Comparison of ENCODE assay signal across 19 cellular contexts in the genomic region with DNA sequence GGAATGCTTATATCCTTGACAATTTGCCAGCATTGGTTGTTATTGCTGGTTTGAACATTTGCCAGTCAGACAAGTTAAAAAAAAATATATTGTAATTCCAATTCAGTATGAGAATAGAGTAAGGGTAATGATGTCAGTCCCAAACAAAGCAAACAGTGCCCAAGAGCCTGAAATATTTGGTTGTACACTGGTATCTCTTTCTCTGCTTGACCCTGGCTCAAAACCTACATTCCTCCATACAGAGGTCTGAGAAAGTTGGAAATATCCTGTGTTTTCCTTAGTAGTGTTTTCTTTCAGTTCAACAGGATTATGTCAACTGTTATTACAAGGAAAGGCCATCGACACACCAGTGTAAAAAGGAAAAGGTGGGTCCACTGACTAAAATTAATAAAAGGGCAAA.
DNase-seq lines count a peak whose midpoint lies in the region; FAIRE-seq and TF ChIP-seq lines count a peak whose summit lies in the region.
"Had no signal": no experiment of that assay in that cellular context is flagged by ENCODE, and none has a peak within 500 bp of the region (broad histone marks: within the 10 kb centered on the region; RNA-seq: fewer than 3 reads in every experiment).

No MANE protein-coding gene starts in this region.

- peak overlapping the region; percentile 30 for H3K4me3 Mint-ChIP-seq in activated T-cell treated with anti-CD3 and anti-CD28 coated beads, Interleukin-2, amount 50 U/mL, for 24 hours
- no peak overlapping the region for H3K4me3 Mint-ChIP-seq in osteocyte (ENCODE audit: unreplicated experiment)
- H3K4me3 Mint-ChIP-seq: central memory CD8-positive, alpha-beta T cell; T-cell had no signal

- H3K9me3 ChIP-seq in breast epithelium (no peaks in the 10 kb centered on the region), kidney (ENCODE audit: control insufficient read depth in 1 of 2, low read length in 2 of 2) (no peaks in the 10 kb centered on the region)
- H3K9me3 ChIP-seq: gastrocnemius medialis had no signal

- no peak overlapping the region for H3K9ac ChIP-seq in kidney (ENCODE audit: low read length in 2 of 2)
- H3K9ac ChIP-seq: BLaER1 treated with 17β-estradiol and CSF1 and Interleukin-3, amounts not matched to agents 10 nM and 100 nM; GM23248 had no signal

- TF ChIP-seq CTCF in astrocyte of the cerebellum (IDR thresholded peaks at IDR 0.05; ENCODE audit: low read depth, low read length, missing control alignments): no peak
- no peak for TF ChIP-seq CTCF in osteocyte (IDR thresholded peaks at IDR 0.05)
- TF ChIP-seq CTCF in breast epithelium (IDR thresholded peaks at IDR 0.05): no peak
- TF ChIP-seq CTCF in kidney (IDR thresholded peaks at IDR 0.05; ENCODE audit: borderline replicate concordance, extremely low read depth, insufficient read depth): no peak

- no peaks in the 10 kb centered on the region for H3K36me3 ChIP-seq in breast epithelium
- H3K36me3 ChIP-seq in kidney (ENCODE audit: control insufficient read depth in 1 of 2, insufficient read depth in 2 of 2, low read length in 2 of 2): no peaks in the 10 kb centered on the region
- H3K36me3 ChIP-seq: BLaER1 treated with 17β-estradiol and CSF1 and Interleukin-3, amounts not matched to agents 10 nM and 100 nM; gastrocnemius medialis had no signal

- no peak overlapping the region for H3K4me3 ChIP-seq in astrocyte of the cerebellum (ENCODE audit: low read depth, low read length)
- no peak overlapping the region for H3K4me3 ChIP-seq in breast epithelium
- no peak overlapping the region for H3K4me3 ChIP-seq in kidney (ENCODE audit: low read length in 2 of 2)
- H3K4me3 ChIP-seq: BLaER1 treated with 17β-estradiol and CSF1 and Interleukin-3, amounts not matched to agents 10 nM and 100 nM; gastrocnemius medialis; GM23248 had no signal

- intact Hi-C loops in breast epithelium (cut with DNase I; ENCODE audit: low total_unique reads): no loop called here
- intact Hi-C loops in kidney (cut with DNase I): no loop called here

- H3K27ac ChIP-seq in breast epithelium: no peak overlapping the region
- H3K27ac ChIP-seq in kidney (ENCODE audit: low read depth in 2 of 2, low read length in 2 of 2): no peak overlapping the region
- H3K27ac ChIP-seq: BLaER1 treated with 17β-estradiol and CSF1 and Interleukin-3, amounts not matched to agents 10 nM and 100 nM; gastrocnemius medialis; GM23248 had no signal

- H3K9me3 Mint-ChIP-seq in activated T-cell treated with anti-CD3 and anti-CD28 coated beads, Interleukin-2, amount 50 U/mL, for 24 hours: peaks cover 11% of the 10 kb centered on the region
- H3K9me3 Mint-ChIP-seq in osteocyte (ENCODE audit: unreplicated experiment): no peaks in the 10 kb centered on the region
- H3K9me3 Mint-ChIP-seq: central memory CD8-positive, alpha-beta T cell had no signal

- peaks cover 89% of the 10 kb centered on the region for H3K4me1 Mint-ChIP-seq in activated T-cell treated with anti-CD3 and anti-CD28 coated beads, Interleukin-2, amount 50 U/mL, for 24 hours (ENCODE audit: low read depth)
- peaks cover 25% of the 10 kb centered on the region for H3K4me1 Mint-ChIP-seq in osteocyte (ENCODE audit: unreplicated experiment)

- no peaks in the 10 kb centered on the region for H3K27me3 ChIP-seq in breast epithelium
- H3K27me3 ChIP-seq: BLaER1 treated with 17β-estradiol and CSF1 and Interleukin-3, amounts not matched to agents 10 nM and 100 nM; gastrocnemius medialis had no signal

- no peak for TF ChIP-seq POLR2A in breast epithelium (IDR thresholded peaks at IDR 0.05)

- H3K36me3 Mint-ChIP-seq in activated T-cell treated with anti-CD3 and anti-CD28 coated beads, Interleukin-2, amount 50 U/mL, for 24 hours (ENCODE audit: low read depth): peaks cover 67% of the 10 kb centered on the region
- H3K36me3 Mint-ChIP-seq in osteocyte (ENCODE audit: unreplicated experiment): no peaks in the 10 kb centered on the region
- H3K36me3 Mint-ChIP-seq: T-cell had no signal

- no peak for DNase-seq in activated T-cell treated with anti-CD3 and anti-CD28 coated beads, Interleukin-2, amount 50 U/mL, for 24 hours
- DNase-seq in activated T-cell treated with anti-CD3 and anti-CD28 coated beads, Interleukin-2, amount 50 U/mL, for 1 hour: no peak
- DNase-seq in GM18507 (ENCODE audit: extremely low spot score, insufficient read length, low read depth) (no peak), astrocyte of the cerebellum (ENCODE audit: low read depth) (peak; percentile 29), osteocyte (ENCODE audit: extremely low spot score, unreplicated experiment) (no peak), breast epithelium (ENCODE audit: low spot score in 2 of 2) (no peak), kidney (no peak), GM19238 (ENCODE audit: insufficient read length, low spot score) (no peak)
- DNase-seq: effector CD4-positive, alpha-beta T cell; gastrocnemius medialis; GM23248; KG1; NCI-H2171; NCI-H69; retina; SIG-M5; T-cell had no signal

- peak overlapping the region; percentile 97 for H3K27ac Mint-ChIP-seq in activated T-cell treated with anti-CD3 and anti-CD28 coated beads, Interleukin-2, amount 50 U/mL, for 24 hours
- peak overlapping the region; percentile 66 for H3K27ac Mint-ChIP-seq in osteocyte (ENCODE audit: unreplicated experiment)

- H3K4me1 ChIP-seq in breast epithelium (no peaks in the 10 kb centered on the region), kidney (ENCODE audit: control insufficient read depth in 1 of 2, insufficient read depth in 1 of 2, low read depth in 1 of 2, low read length in 2 of 2) (no peaks in the 10 kb centered on the region)
- H3K4me1 ChIP-seq: gastrocnemius medialis had no signal

- FAIRE-seq in GM18507 (lab: Jason Lieb, UNC) (peak; percentile 67), kidney (lab: Jason Lieb, UNC) (no peak)

- no peaks in the 10 kb centered on the region for H3K27me3 Mint-ChIP-seq in activated T-cell treated with anti-CD3 and anti-CD28 coated beads, Interleukin-2, amount 50 U/mL, for 24 hours
- no peaks in the 10 kb centered on the region for H3K27me3 Mint-ChIP-seq in osteocyte (ENCODE audit: unreplicated experiment)
- H3K27me3 Mint-ChIP-seq: central memory CD8-positive, alpha-beta T cell; T-cell had no signal

- in situ Hi-C loops in astrocyte of the cerebellum (cut with HindIII; ENCODE audit: low sequenced_read_pairs): no loop called here
